Comparison of ENCODE assay signal across 1 cellular context in genomic region chr14:35113308-35113950, GRCh38.
TF ChIP-seq lines count a peak whose summit lies in the region.

No MANE protein-coding gene starts in this region.

TF ChIP-seq in H1, 55 proteins besides CTCF, POLR2A, EP300 and RAD21:
- TF ChIP-seq HDAC2 (IDR thresholded peaks at IDR 0.05; ENCODE audit: borderline replicate concordance in 1 of 2, low read depth in 2 of 2, low read length in 2 of 2) (no peak), ATF2 (IDR thresholded peaks at IDR 0.05; ENCODE audit: low read length) (no peak), POLR2AphosphoS5 (IDR thresholded peaks at IDR 0.05; ENCODE audit: low read depth, low read length) (no peak), CBX5 (IDR thresholded peaks at IDR 0.05; ENCODE audit: low read depth, low read length) (no peak), SUZ12 (IDR thresholded peaks at IDR 0.05; ENCODE audit: low read length) (no peak), CHD2 (IDR thresholded peaks at IDR 0.05; ENCODE audit: low read length) (no peak), YY1 (IDR thresholded peaks at IDR 0.05; ENCODE audit: low read depth, low read length) (no peak), RBBP5 (IDR thresholded peaks at IDR 0.05; ENCODE audit: borderline replicate concordance, low read depth, low read length) (no peak), SP4 (IDR thresholded peaks at IDR 0.05; ENCODE audit: low read length) (no peak), SP1 (IDR thresholded peaks at IDR 0.05; ENCODE audit: low read depth, low read length) (no peak), SAP30 (IDR thresholded peaks at IDR 0.05; ENCODE audit: insufficient read depth, insufficient replicate concordance, low read length) (no peak), SP2 (IDR thresholded peaks at IDR 0.05; ENCODE audit: low read length) (no peak)
